ENCODE assay signal across 1 cellular context in the genomic region with DNA sequence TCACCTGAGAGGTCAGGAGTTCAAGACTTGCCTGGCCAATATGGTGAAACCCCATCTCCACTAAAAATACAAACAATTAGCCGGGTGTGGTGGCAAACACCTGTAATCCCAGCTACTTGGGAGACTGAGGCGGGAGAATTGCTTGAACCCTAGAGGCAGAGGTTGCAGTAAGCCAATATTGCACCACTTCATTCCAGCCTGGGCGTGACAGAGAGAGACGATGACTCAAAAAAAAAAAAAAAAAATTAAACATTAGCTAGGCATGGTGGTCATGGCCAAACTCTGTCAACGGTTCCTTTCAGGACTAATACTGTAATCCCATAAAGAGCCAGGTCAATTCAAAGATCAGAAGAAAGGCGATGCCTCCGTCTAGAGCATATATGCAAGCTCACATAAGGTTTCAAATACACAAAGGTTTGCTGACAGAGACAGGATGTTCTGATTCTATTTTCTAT.
TF ChIP-seq lines count a peak whose summit lies in the region.

No MANE protein-coding gene starts in this region.

TF ChIP-seq in HepG2, 621 proteins besides CTCF, POLR2A, EP300 and RAD21 (continued from another document and continues in another):
- TF ChIP-seq FOXO1 (CRISPR knock-in tag; IDR thresholded peaks at IDR 0.05) (0 out of 2 replicates have a peak, but pooled peaks have one; percentile 35), BORCS8-MEF2B (CRISPR knock-in tag; IDR thresholded peaks at IDR 0.05) (0 out of 2 replicates have a peak, but pooled peaks have one; percentile 33), ZNF3 (CRISPR knock-in tag; IDR thresholded peaks at IDR 0.05) (peak; percentile 63; the same call in 1 of the 2 replicates), ZNF792 (CRISPR knock-in tag; IDR thresholded peaks at IDR 0.05) (0 out of 2 replicates have a peak, but pooled peaks have one; percentile 36), NCOA5 (CRISPR knock-in tag; IDR thresholded peaks at IDR 0.05) (no peak), PHF21A (CRISPR knock-in tag; IDR thresholded peaks at IDR 0.05) (peak; percentile 59), CREB1 (IDR thresholded peaks at IDR 0.05) (peak; percentile 64; the same call in 1 of the 2 replicates), CREB1 (CRISPR knock-in tag; IDR thresholded peaks at IDR 0.05) (peak; percentile 76), FOXA1 (IDR thresholded peaks at IDR 0.05) (no peak), FOXA1 (CRISPR knock-in tag; IDR thresholded peaks at IDR 0.05) (peak; percentile 59; the same call in 1 of the 2 replicates), NFYB (CRISPR knock-in tag; IDR thresholded peaks at IDR 0.05) (no peak), TEAD3 (CRISPR knock-in tag; optimal IDR thresholded peaks at IDR 0.05; ENCODE audit: borderline replicate concordance) (peak; percentile 95), REL (CRISPR knock-in tag; conservative IDR thresholded peaks at IDR 0.05) (no peak), ZNF383 (CRISPR knock-in tag; IDR thresholded peaks at IDR 0.05; ENCODE audit: borderline replicate concordance) (no peak), ZFP36 (IDR thresholded peaks at IDR 0.05; ENCODE audit: borderline replicate concordance, low read depth, low read length, partially characterized antibody) (no peak), KLF6 (CRISPR knock-in tag; IDR thresholded peaks at IDR 0.05) (0 out of 2 replicates have a peak, but pooled peaks have one; percentile 33), ZNF614 (CRISPR knock-in tag; IDR thresholded peaks at IDR 0.05; ENCODE audit: borderline replicate concordance) (peak; percentile 31; the same call in 1 of the 2 replicates), ZNF788 (CRISPR knock-in tag; IDR thresholded peaks at IDR 0.05; ENCODE audit: borderline replicate concordance) (peak; percentile 29; the same call in 1 of the 2 replicates), NFRKB (IDR thresholded peaks at IDR 0.05) (no peak), RELA (CRISPR knock-in tag; IDR thresholded peaks at IDR 0.05) (no peak)
- TF ChIP-seq, protein P1, sequence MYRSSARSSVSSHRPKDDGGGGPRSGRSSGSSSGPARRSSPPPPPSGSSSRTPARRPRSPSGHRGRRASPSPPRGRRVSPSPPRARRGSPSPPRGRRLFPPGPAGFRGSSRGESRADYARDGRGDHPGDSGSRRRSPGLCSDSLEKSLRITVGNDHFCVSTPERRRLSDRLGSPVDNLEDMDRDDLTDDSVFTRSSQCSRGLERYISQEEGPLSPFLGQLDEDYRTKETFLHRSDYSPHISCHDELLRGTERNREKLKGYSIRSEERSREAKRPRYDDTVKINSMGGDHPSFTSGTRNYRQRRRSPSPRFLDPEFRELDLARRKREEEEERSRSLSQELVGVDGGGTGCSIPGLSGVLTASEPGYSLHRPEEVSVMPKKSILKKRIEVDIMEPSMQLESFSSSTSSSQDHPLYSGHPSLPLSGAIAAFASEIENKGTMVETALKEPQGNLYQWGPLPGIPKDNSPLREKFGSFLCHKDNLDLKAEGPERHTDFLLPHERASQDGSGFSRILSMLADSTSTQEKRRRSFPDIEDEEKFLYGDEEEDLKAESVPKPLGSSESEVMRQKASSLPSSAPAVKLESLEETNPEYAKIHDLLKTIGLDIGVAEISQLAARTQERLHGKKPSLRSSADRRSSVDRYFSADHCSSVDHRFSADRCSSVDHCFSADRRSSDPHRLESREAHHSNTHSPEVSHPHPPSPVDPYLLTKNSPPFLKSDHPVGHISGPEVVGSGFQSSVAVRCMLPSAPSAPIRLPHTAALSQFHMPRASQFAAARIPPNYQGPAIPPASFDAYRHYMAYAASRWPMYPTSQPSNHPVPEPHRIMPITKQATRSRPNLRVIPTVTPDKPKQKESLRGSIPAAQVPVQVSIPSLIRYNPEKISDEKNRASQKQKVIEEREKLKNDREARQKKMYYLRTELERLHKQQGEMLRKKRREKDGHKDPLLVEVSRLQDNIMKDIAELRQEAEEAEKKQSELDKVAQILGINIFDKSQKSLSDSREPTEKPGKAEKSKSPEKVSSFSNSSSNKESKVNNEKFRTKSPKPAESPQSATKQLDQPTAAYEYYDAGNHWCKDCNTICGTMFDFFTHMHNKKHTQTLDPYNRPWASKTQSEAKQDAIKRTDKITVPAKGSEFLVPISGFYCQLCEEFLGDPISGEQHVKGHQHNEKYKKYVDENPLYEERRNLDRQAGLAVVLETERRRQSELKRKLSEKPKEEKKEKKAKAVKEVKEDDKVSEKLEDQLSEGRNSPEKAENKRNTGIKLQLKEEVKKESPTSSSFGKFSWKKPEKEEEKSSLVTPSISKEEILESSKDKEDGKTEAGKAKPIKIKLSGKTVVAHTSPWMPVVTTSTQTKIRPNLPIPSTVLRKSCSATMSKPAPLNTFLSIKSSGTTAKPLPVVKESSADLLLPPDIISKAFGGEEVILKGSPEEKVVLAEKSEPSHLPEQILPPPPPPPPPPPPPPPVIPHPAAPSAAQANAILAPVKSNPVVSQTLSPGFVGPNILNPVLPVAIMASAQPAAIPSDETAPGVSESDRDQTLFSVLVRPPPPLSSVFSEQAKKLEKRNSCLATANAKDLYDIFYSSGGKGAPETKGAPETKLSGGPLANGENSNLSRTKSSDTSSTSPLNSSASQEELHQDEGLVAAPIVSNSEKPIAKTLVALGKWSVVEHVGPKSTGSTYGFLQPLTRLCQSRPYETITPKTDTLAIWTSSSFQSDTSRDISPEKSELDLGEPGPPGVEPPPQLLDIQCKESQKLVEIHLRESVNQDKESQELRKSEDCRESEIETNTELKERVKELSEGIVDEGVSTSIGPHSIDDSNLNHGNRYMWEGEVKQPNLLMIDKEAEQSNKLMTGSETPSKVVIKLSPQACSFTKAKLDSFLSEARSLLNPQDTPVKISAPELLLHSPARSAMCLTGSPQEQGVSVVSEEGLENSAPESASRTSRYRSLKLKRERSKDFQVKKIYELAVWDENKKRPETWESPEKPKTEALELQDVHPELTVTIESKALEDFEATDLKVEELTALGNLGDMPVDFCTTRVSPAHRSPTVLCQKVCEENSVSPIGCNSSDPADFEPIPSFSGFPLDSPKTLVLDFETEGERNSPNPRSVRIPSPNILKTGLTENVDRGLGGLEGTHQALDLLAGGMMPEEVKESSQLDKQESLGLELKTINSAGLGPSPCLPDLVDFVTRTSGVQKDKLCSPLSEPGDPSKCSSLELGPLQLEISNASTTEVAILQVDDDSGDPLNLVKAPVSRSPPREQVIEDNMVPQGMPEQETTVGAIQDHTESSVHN (CRISPR knock-in tag; IDR thresholded peaks at IDR 0.05): no peak
- TF ChIP-seq, protein P2, sequence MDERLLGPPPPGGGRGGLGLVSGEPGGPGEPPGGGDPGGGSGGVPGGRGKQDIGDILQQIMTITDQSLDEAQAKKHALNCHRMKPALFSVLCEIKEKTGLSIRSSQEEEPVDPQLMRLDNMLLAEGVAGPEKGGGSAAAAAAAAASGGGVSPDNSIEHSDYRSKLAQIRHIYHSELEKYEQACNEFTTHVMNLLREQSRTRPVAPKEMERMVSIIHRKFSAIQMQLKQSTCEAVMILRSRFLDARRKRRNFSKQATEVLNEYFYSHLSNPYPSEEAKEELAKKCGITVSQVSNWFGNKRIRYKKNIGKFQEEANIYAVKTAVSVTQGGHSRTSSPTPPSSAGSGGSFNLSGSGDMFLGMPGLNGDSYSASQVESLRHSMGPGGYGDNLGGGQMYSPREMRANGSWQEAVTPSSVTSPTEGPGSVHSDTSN (CRISPR knock-in tag; IDR thresholded peaks at IDR 0.05): no peak
- TF ChIP-seq, protein P3, sequence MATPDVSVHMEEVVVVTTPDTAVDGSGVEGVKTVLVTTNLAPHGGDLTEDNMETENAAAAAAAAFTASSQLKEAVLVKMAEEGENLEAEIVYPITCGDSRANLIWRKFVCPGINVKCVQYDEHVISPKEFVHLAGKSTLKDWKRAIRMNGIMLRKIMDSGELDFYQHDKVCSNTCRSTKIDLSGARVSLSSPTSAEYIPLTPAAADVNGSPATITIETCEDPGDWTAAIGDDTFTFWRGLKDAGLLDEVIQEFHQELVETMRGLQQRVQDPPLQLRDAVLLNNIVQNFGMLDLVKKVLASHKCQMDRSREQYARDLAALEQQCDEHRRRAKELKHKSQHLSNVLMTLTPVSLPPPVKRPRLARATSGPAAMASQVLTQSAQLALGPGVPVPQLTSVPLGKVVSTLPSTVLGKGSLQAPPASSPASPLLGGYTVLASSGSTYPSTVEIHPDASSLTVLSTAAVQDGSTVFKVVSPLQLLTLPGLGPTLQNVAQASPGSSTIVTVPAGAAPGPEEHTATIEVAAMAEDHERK (CRISPR knock-in tag; IDR thresholded peaks at IDR 0.05; ENCODE audit: low read depth): no peak
- TF ChIP-seq, protein P4, sequence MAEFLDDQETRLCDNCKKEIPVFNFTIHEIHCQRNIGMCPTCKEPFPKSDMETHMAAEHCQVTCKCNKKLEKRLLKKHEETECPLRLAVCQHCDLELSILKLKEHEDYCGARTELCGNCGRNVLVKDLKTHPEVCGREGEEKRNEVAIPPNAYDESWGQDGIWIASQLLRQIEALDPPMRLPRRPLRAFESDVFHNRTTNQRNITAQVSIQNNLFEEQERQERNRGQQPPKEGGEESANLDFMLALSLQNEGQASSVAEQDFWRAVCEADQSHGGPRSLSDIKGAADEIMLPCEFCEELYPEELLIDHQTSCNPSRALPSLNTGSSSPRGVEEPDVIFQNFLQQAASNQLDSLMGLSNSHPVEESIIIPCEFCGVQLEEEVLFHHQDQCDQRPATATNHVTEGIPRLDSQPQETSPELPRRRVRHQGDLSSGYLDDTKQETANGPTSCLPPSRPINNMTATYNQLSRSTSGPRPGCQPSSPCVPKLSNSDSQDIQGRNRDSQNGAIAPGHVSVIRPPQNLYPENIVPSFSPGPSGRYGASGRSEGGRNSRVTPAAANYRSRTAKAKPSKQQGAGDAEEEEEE (CRISPR knock-in tag; IDR thresholded peaks at IDR 0.05; ENCODE audit: borderline replicate concordance): no peak
- TF ChIP-seq, protein P5, sequence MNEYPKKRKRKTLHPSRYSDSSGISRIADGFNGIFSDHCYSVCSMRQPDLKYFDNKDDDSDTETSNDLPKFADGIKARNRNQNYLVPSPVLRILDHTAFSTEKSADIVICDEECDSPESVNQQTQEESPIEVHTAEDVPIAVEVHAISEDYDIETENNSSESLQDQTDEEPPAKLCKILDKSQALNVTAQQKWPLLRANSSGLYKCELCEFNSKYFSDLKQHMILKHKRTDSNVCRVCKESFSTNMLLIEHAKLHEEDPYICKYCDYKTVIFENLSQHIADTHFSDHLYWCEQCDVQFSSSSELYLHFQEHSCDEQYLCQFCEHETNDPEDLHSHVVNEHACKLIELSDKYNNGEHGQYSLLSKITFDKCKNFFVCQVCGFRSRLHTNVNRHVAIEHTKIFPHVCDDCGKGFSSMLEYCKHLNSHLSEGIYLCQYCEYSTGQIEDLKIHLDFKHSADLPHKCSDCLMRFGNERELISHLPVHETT (CRISPR knock-in tag; conservative IDR thresholded peaks at IDR 0.05): 0 out of 2 replicates have a peak, but pooled peaks have one; percentile 27
- TF ChIP-seq, protein P6, sequence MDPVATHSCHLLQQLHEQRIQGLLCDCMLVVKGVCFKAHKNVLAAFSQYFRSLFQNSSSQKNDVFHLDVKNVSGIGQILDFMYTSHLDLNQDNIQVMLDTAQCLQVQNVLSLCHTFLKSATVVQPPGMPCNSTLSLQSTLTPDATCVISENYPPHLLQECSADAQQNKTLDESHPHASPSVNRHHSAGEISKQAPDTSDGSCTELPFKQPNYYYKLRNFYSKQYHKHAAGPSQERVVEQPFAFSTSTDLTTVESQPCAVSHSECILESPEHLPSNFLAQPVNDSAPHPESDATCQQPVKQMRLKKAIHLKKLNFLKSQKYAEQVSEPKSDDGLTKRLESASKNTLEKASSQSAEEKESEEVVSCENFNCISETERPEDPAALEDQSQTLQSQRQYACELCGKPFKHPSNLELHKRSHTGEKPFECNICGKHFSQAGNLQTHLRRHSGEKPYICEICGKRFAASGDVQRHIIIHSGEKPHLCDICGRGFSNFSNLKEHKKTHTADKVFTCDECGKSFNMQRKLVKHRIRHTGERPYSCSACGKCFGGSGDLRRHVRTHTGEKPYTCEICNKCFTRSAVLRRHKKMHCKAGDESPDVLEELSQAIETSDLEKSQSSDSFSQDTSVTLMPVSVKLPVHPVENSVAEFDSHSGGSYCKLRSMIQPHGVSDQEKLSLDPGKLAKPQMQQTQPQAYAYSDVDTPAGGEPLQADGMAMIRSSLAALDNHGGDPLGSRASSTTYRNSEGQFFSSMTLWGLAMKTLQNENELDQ (CRISPR knock-in tag; IDR thresholded peaks at IDR 0.05; ENCODE audit: borderline replicate concordance): no peak
- TF ChIP-seq, protein P7, sequence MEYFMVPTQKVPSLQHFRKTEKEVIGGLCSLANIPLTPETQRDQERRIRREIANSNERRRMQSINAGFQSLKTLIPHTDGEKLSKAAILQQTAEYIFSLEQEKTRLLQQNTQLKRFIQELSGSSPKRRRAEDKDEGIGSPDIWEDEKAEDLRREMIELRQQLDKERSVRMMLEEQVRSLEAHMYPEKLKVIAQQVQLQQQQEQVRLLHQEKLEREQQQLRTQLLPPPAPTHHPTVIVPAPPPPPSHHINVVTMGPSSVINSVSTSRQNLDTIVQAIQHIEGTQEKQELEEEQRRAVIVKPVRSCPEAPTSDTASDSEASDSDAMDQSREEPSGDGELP (IDR thresholded peaks at IDR 0.05; ENCODE audit: borderline replicate concordance, low read depth): peak; percentile 17; the same call in 1 of the 2 replicates
- TF ChIP-seq, protein P8, sequence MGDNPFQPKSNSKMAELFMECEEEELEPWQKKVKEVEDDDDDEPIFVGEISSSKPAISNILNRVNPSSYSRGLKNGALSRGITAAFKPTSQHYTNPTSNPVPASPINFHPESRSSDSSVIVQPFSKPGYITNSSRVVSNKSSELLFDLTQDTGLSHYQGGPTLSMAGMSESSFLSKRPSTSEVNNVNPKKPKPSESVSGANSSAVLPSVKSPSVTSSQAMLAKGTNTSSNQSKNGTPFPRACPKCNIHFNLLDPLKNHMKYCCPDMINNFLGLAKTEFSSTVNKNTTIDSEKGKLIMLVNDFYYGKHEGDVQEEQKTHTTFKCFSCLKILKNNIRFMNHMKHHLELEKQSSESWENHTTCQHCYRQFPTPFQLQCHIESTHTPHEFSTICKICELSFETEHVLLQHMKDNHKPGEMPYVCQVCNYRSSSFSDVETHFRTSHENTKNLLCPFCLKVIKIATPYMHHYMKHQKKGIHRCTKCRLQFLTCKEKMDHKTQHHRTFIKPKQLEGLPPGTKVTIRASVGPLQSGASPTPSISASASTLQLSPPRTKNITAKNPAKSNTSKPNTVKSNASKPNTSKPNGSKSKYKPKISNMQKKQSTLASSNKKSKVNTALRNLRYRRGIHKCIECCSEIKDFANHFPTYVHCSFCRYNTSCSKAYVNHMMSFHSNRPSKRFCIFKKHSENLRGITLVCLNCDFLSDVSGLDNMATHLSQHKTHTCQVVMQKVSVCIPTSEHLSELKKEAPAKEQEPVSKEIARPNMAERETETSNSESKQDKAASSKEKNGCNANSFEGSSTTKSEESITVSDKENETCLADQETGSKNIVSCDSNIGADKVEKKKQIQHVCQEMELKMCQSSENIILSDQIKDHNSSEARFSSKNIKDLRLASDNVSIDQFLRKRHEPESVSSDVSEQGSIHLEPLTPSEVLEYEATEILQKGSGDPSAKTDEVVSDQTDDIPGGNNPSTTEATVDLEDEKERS (CRISPR knock-in tag; IDR thresholded peaks at IDR 0.05): peak; percentile 73; the same call in 1 of the 2 replicates
- TF ChIP-seq, protein P9, sequence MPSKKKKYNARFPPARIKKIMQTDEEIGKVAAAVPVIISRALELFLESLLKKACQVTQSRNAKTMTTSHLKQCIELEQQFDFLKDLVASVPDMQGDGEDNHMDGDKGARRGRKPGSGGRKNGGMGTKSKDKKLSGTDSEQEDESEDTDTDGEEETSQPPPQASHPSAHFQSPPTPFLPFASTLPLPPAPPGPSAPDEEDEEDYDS (CRISPR knock-in tag; IDR thresholded peaks at IDR 0.05): 0 out of 2 replicates have a peak, but pooled peaks have one; percentile 31
- TF ChIP-seq, protein P10, sequence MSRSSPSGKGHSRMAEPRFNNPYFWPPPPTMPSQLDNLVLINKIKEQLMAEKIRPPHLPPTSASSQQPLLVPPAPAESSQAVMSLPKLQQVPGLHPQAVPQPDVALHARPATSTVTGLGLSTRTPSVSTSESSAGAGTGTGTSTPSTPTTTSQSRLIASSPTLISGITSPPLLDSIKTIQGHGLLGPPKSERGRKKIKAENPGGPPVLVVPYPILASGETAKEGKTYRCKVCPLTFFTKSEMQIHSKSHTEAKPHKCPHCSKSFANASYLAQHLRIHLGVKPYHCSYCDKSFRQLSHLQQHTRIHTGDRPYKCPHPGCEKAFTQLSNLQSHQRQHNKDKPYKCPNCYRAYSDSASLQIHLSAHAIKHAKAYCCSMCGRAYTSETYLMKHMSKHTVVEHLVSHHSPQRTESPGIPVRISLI (CRISPR knock-in tag; IDR thresholded peaks at IDR 0.05; ENCODE audit: borderline replicate concordance): peak; percentile 99
